Comparison of ENCODE assay signal across 1 cellular context in the genomic region with DNA sequence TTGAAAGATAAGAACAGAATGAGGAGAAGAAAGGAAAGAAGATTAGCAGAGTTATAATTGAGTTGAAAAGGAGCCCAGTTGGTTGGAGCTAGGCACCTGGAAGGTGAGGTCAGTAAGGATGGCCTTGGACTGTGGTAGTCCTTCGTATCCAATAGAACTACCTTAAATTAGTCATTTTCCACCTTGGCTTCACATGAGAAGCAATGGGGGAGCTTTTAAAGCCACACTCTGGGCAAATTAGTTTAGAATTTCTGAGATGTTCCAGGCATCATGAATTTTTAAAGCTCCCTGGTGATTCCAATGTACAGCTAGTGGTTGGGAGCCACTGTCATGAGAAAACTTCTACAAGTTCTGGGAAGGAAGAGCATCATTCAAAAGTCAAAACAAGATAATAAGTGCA.
TF ChIP-seq lines count a peak whose summit lies in the region.

No MANE protein-coding gene starts in this region.

TF ChIP-seq in GM23338, 12 proteins besides CTCF, POLR2A, EP300 and RAD21 (continued from another document):
- TF ChIP-seq, protein P1, sequence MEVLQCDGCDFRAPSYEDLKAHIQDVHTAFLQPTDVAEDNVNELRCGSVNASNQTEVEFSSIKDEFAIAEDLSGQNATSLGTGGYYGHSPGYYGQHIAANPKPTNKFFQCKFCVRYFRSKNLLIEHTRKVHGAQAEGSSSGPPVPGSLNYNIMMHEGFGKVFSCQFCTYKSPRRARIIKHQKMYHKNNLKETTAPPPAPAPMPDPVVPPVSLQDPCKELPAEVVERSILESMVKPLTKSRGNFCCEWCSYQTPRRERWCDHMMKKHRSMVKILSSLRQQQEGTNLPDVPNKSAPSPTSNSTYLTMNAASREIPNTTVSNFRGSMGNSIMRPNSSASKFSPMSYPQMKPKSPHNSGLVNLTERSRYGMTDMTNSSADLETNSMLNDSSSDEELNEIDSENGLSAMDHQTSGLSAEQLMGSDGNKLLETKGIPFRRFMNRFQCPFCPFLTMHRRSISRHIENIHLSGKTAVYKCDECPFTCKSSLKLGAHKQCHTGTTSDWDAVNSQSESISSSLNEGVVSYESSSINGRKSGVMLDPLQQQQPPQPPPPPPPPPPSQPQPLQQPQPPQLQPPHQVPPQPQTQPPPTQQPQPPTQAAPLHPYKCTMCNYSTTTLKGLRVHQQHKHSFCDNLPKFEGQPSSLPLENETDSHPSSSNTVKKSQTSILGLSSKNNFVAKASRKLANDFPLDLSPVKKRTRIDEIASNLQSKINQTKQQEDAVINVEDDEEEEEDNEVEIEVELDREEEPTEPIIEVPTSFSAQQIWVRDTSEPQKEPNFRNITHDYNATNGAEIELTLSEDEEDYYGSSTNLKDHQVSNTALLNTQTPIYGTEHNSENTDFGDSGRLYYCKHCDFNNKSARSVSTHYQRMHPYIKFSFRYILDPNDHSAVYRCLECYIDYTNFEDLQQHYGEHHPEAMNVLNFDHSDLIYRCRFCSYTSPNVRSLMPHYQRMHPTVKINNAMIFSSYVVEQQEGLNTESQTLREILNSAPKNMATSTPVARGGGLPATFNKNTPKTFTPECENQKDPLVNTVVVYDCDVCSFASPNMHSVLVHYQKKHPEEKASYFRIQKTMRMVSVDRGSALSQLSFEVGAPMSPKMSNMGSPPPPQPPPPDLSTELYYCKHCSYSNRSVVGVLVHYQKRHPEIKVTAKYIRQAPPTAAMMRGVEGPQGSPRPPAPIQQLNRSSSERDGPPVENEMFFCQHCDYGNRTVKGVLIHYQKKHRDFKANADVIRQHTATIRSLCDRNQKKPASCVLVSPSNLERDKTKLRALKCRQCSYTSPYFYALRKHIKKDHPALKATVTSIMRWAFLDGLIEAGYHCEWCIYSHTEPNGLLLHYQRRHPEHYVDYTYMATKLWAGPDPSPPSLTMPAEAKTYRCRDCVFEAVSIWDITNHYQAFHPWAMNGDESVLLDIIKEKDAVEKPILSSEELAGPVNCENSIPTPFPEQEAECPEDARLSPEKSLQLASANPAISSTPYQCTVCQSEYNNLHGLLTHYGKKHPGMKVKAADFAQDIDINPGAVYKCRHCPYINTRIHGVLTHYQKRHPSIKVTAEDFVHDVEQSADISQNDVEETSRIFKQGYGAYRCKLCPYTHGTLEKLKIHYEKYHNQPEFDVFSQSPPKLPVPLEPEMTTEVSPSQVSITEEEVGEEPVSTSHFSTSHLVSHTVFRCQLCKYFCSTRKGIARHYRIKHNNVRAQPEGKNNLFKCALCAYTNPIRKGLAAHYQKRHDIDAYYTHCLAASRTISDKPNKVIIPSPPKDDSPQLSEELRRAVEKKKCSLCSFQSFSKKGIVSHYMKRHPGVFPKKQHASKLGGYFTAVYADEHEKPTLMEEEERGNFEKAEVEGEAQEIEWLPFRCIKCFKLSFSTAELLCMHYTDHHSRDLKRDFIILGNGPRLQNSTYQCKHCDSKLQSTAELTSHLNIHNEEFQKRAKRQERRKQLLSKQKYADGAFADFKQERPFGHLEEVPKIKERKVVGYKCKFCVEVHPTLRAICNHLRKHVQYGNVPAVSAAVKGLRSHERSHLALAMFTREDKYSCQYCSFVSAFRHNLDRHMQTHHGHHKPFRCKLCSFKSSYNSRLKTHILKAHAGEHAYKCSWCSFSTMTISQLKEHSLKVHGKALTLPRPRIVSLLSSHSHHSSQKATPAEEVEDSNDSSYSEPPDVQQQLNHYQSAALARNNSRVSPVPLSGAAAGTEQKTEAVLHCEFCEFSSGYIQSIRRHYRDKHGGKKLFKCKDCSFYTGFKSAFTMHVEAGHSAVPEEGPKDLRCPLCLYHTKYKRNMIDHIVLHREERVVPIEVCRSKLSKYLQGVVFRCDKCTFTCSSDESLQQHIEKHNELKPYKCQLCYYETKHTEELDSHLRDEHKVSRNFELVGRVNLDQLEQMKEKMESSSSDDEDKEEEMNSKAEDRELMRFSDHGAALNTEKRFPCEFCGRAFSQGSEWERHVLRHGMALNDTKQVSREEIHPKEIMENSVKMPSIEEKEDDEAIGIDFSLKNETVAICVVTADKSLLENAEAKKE (CRISPR knock-in tag; IDR thresholded peaks at IDR 0.05) = no peak
- TF ChIP-seq, protein P2, sequence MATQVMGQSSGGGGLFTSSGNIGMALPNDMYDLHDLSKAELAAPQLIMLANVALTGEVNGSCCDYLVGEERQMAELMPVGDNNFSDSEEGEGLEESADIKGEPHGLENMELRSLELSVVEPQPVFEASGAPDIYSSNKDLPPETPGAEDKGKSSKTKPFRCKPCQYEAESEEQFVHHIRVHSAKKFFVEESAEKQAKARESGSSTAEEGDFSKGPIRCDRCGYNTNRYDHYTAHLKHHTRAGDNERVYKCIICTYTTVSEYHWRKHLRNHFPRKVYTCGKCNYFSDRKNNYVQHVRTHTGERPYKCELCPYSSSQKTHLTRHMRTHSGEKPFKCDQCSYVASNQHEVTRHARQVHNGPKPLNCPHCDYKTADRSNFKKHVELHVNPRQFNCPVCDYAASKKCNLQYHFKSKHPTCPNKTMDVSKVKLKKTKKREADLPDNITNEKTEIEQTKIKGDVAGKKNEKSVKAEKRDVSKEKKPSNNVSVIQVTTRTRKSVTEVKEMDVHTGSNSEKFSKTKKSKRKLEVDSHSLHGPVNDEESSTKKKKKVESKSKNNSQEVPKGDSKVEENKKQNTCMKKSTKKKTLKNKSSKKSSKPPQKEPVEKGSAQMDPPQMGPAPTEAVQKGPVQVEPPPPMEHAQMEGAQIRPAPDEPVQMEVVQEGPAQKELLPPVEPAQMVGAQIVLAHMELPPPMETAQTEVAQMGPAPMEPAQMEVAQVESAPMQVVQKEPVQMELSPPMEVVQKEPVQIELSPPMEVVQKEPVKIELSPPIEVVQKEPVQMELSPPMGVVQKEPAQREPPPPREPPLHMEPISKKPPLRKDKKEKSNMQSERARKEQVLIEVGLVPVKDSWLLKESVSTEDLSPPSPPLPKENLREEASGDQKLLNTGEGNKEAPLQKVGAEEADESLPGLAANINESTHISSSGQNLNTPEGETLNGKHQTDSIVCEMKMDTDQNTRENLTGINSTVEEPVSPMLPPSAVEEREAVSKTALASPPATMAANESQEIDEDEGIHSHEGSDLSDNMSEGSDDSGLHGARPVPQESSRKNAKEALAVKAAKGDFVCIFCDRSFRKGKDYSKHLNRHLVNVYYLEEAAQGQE (IDR thresholded peaks at IDR 0.05; ENCODE audit: unreplicated experiment) = no peak
TF ChIP-seq in GM23338: peak in this region for 0.
